8 cellular contexts compared by ENCODE assay signal in genomic region chr17:17751996-17752821, GRCh38.
A peak's percentile ranks its signal among the peaks of the same experiment; 100 is the strongest.
DNase-seq lines count a peak whose midpoint lies in the region; ATAC-seq and TF ChIP-seq lines count a peak whose summit lies in the region.

No MANE protein-coding gene starts in this region.

- peak; percentile 31 for TF ChIP-seq CTCF in fibroblast of villous mesenchyme (IDR thresholded peaks at IDR 0.05; ENCODE audit: insufficient read depth, low read depth, low read length)
- TF ChIP-seq CTCF in neural crest cell (conservative IDR thresholded peaks at IDR 0.05): peak; percentile 42

- ATAC-seq in GM21576 (IDR thresholded peaks at IDR 0.05; ENCODE audit: unreplicated experiment): peak; percentile 78
- peak; percentile 92 for ATAC-seq in stimulated activated naive CD8-positive, alpha-beta T cell treated with anti-CD3 and anti-CD28 coated beads, Interleukin-15, amount 100 ng/mL, for 72 hours

- H3K27ac Mint-ChIP-seq in IgD-negative memory B cell (peak overlapping the region; percentile 87 to 97 (median 94)), neural crest cell (ENCODE audit: unreplicated experiment) (peak overlapping the region; percentile 96)
- peak overlapping the region; percentile 95 to 98 for H3K27ac Mint-ChIP-seq in stimulated activated naive CD8-positive, alpha-beta T cell treated with anti-CD3 and anti-CD28 coated beads, Interleukin-15, amount 100 ng/mL, for 72 hours

- H3K4me3 Mint-ChIP-seq in IgD-negative memory B cell (peak overlapping the region; percentile 74 to 98 (median 90)), neural crest cell (peak overlapping the region; percentile 62)
- H3K4me3 Mint-ChIP-seq in stimulated activated naive CD8-positive, alpha-beta T cell treated with anti-CD3 and anti-CD28 coated beads, Interleukin-15, amount 100 ng/mL, for 72 hours: peak overlapping the region; percentile 89

- no peaks in the 10 kb centered on the region for H3K36me3 Mint-ChIP-seq in IgD-negative memory B cell
- H3K36me3 Mint-ChIP-seq in neural crest cell (ENCODE audit: low read depth): no peaks in the 10 kb centered on the region

- peak overlapping the region; percentile 57 for H3K4me3 ChIP-seq in fibroblast of villous mesenchyme (ENCODE audit: low read depth, low read length)

- DNase-seq in DMS53 treated with DMSO at 0.1 percent for 48 hours (lab: John Stamatoyannopoulos, UW; ENCODE audit: unreplicated experiment) (peak; percentile 81), SHP77 (lab: John Stamatoyannopoulos, UW) (peak; percentile 97 to 99), activated gamma-delta T cell treated with Interleukin-2 at 50 U/mL for 16 hours (peak; percentile 96), fibroblast of villous mesenchyme (ENCODE audit: low read depth) (peak; percentile 97), neural crest cell (ENCODE audit: low read depth, low spot score) (peak; percentile 93)
- peak; percentile 96 to 97 for DNase-seq in stimulated activated naive CD8-positive, alpha-beta T cell treated with anti-CD3 and anti-CD28 coated beads, Interleukin-15, amount 100 ng/mL, for 72 hours

- H3K27me3 Mint-ChIP-seq in IgD-negative memory B cell: no peaks in the 10 kb centered on the region
- H3K27me3 Mint-ChIP-seq in neural crest cell (ENCODE audit: low read depth): no peaks in the 10 kb centered on the region
- no peaks in the 10 kb centered on the region for H3K27me3 Mint-ChIP-seq in stimulated activated naive CD8-positive, alpha-beta T cell treated with anti-CD3 and anti-CD28 coated beads, Interleukin-15, amount 100 ng/mL, for 72 hours

- H3K9me3 Mint-ChIP-seq in IgD-negative memory B cell (no peaks in the 10 kb centered on the region), neural crest cell (no peaks in the 10 kb centered on the region)
- no peaks in the 10 kb centered on the region for H3K9me3 Mint-ChIP-seq in stimulated activated naive CD8-positive, alpha-beta T cell treated with anti-CD3 and anti-CD28 coated beads, Interleukin-15, amount 100 ng/mL, for 72 hours

- peaks cover 35 to 44% (median 44%) of the 10 kb centered on the region in 3 donors for H3K4me1 Mint-ChIP-seq in IgD-negative memory B cell
- peaks cover 56% of the 10 kb centered on the region for H3K4me1 Mint-ChIP-seq in neural crest cell
- H3K4me1 Mint-ChIP-seq in stimulated activated naive CD8-positive, alpha-beta T cell treated with anti-CD3 and anti-CD28 coated beads, Interleukin-15, amount 100 ng/mL, for 72 hours: peaks cover 98% of the 10 kb centered on the region

Comparison
In these comparisons a context has a peak if more than half of its experiments do, and no peak if none do; other contexts are left out.
1. Peak in every context shown above with its lines: DNase-seq, ATAC-seq and H3K4me3 ChIP-seq.